8 cellular contexts compared by ENCODE assay signal in the genomic region with DNA sequence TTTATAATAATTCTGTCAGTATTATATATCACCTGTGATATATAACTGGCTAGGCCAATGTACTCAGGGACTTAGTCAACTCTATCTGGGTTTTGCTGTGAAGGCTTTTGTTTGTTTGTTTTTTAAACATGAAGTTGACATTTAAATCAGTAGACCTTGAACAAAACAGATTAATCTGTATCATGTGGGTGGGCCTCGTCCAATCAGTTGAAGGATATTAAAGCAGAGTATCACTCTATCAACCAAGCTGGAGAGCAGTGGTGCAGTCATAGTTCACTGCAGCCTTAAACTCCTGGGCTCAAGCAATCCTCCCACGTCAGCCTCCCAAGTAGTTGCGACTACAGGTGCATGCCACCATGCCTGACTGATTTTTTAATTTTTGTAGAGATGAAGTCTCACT.
"Had no signal": no experiment of that assay in that cellular context is flagged by ENCODE, and none has a peak within 500 bp of the region (broad histone marks: within the 10 kb centered on the region; RNA-seq: fewer than 3 reads in every experiment).

No MANE protein-coding gene starts in this region.

- H3K4me3 ChIP-seq: GM12878 had no signal

- DNase-seq: GDM1, GF-D8 had no signal

- ATAC-seq: GM12878 had no signal

- FAIRE-seq: G401.6, GM12878, GM12891, GM12892, GM18507, GM19239 had no signal
